17 cellular contexts compared by ENCODE assay signal in the genomic region with DNA sequence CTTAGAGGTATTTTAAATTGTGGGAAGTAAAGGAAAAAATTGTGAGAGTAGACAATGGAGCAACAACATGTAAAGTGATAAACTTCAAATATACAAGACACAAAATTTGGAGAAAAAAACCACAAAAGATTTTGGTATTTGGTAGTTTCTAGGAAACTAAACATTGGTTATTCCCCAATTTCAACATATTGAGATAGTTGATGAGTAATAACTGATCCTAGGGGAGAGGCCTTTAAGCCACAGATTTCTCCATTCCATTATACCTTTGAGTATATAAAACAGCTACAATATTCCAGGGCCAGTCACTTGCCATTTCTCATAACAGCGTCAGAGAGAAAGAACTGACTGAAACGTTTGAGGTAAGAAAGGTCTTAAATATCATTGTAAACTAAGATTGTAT. TPM values are rescaled to one million over a fixed set of nuclear protein-coding genes. Genes with fewer than 3 reads are reported as not detected.
DNase-seq lines count a peak whose midpoint lies in the region; TF ChIP-seq lines count a peak whose summit lies in the region.
"Had no signal": no experiment of that assay in that cellular context is flagged by ENCODE, and none has a peak within 500 bp of the region (broad histone marks: within the 10 kb centered on the region; RNA-seq: fewer than 3 reads in every experiment).

A gene (plus strand): TSS at position 301 of the 400 bp plus-strand sequence. CDS start 5,071 bp downstream, outside the sequence.

- no peak within 1 kb of the TSS for H3K27ac ChIP-seq in breast epithelium
- no peak within 1 kb of the TSS for H3K27ac ChIP-seq in Peyer's patch

- no peak within 1 kb of the TSS for H3K4me3 Mint-ChIP-seq in mesothelial cell of epicardium
- H3K4me3 Mint-ChIP-seq: CD4-positive, CD25-positive, alpha-beta regulatory T cell; CD8-positive, alpha-beta memory T cell; H9 had no signal

- no peaks in the 10 kb centered on the region for H3K4me1 ChIP-seq in breast epithelium
- no peaks in the 10 kb centered on the region for H3K4me1 ChIP-seq in Peyer's patch
- H3K4me1 ChIP-seq: BE2C had no signal

- intact Hi-C loops in breast epithelium (cut with DNase I; ENCODE audit: low total_unique reads), result no loop called here

- H3K27me3 ChIP-seq in breast epithelium, result no peaks in the 10 kb centered on the region
- H3K27me3 ChIP-seq in Peyer's patch, result no peaks in the 10 kb centered on the region
- H3K27me3 ChIP-seq: BE2C had no signal

- TF ChIP-seq POLR2A in breast epithelium (IDR thresholded peaks at IDR 0.05) (no peak), Peyer's patch (IDR thresholded peaks at IDR 0.05) (no peak)

- peaks cover 26% of the 10 kb centered on the region for H3K4me1 Mint-ChIP-seq in mesothelial cell of epicardium
- H3K4me1 Mint-ChIP-seq: CD4-positive, CD25-positive, alpha-beta regulatory T cell; CD8-positive, alpha-beta memory T cell; H9 had no signal

- no peaks in the 10 kb centered on the region for H3K9me3 ChIP-seq in breast epithelium
- no peaks in the 10 kb centered on the region for H3K9me3 ChIP-seq in Peyer's patch
- H3K9me3 ChIP-seq: BE2C had no signal

- H3K4me3 ChIP-seq in breast epithelium, result no peak within 1 kb of the TSS
- H3K4me3 ChIP-seq in Peyer's patch, result no peak within 1 kb of the TSS

- H3K36me3 Mint-ChIP-seq in mesothelial cell of epicardium, result no peaks in the 10 kb centered on the region
- H3K36me3 Mint-ChIP-seq: CD4-positive, CD25-positive, alpha-beta regulatory T cell; CD8-positive, alpha-beta memory T cell had no signal

- DNase-seq in ELR (ENCODE audit: low read depth), result peak; percentile 10
- no peak for DNase-seq in breast epithelium (ENCODE audit: low spot score in 2 of 2)
- DNase-seq in mesothelial cell of epicardium (ENCODE audit: low spot score in 2 of 2, unreplicated experiment in 2 of 2), result no peak
- DNase-seq in Peyer's patch, result no peak
- no peak for DNase-seq in NCI-H1417 (lab: John Stamatoyannopoulos, UW)
- DNase-seq in NCI-H146 (lab: John Stamatoyannopoulos, UW), result no peak
- DNase-seq: ACHN; BE2C; C1 segment of cervical spinal cord; CD4-positive, CD25-positive, alpha-beta regulatory T cell; CD8-positive, alpha-beta memory T cell; COR-L47; GF-D8; H9; IMR-90 had no signal

- H3K36me3 ChIP-seq in breast epithelium (no peaks in the 10 kb centered on the region), Peyer's patch (no peaks in the 10 kb centered on the region)
- H3K36me3 ChIP-seq: BE2C had no signal

- peak within 1 kb of the TSS; percentile 69 for H3K27ac Mint-ChIP-seq in mesothelial cell of epicardium
- H3K27ac Mint-ChIP-seq: CD4-positive, CD25-positive, alpha-beta regulatory T cell; H9 had no signal

- peaks cover 3% of the 10 kb centered on the region for H3K27me3 Mint-ChIP-seq in mesothelial cell of epicardium (ENCODE audit: low read depth)
- H3K27me3 Mint-ChIP-seq: CD4-positive, CD25-positive, alpha-beta regulatory T cell; CD8-positive, alpha-beta memory T cell had no signal

- peaks cover 3% of the 10 kb centered on the region for H3K9me3 Mint-ChIP-seq in mesothelial cell of epicardium
- H3K9me3 Mint-ChIP-seq: CD4-positive, CD25-positive, alpha-beta regulatory T cell; H9 had no signal

- TF ChIP-seq CTCF in breast epithelium (IDR thresholded peaks at IDR 0.05) (no peak), mesothelial cell of epicardium (IDR thresholded peaks at IDR 0.05; ENCODE audit: unreplicated experiment) (no peak), Peyer's patch (IDR thresholded peaks at IDR 0.05) (no peak)

RNA-seq across cellular contexts. Expression of the gene that starts here (rescaled TPM):
- total RNA-seq in breast epithelium (10 to 100 TPM in 2 of 3 donors, not detected in 1; 13.4 to 78.2 TPM), mesothelial cell of epicardium (0.72 to 1.5 TPM (median 0.75 TPM) in 3 replicates), Peyer's patch (10 to 100 TPM in 1 of 4 donors, 1 to 10 TPM in 1, not detected in 2; 2.4 to 36.3 TPM)
- total RNA-seq: A172; CD4-positive, CD25-positive, alpha-beta regulatory T cell; CD8-positive, alpha-beta memory T cell; H1; H9; IMR-90 had no signal
